In genomic region chr16:82043680-82044584, GRCh38 we compare ENCODE assay signal across 1 cellular context.
TF ChIP-seq lines count a peak whose summit lies in the region.

No MANE protein-coding gene starts in this region.

TF ChIP-seq in IMR-90, 13 proteins besides CTCF, POLR2A, EP300 and RAD21:
- TF ChIP-seq MAFK (IDR thresholded peaks at IDR 0.05; ENCODE audit: low read depth, low read length) = no peak
- TF ChIP-seq NFE2L2 (IDR thresholded peaks at IDR 0.05; ENCODE audit: low read depth, low read length) = no peak
- no peak for TF ChIP-seq CHD1 (IDR thresholded peaks at IDR 0.05; ENCODE audit: low read depth, low read length)
- no peak for TF ChIP-seq FOS (IDR thresholded peaks at IDR 0.05; ENCODE audit: low read depth, low read length)
- no peak for TF ChIP-seq MAZ (IDR thresholded peaks at IDR 0.05; ENCODE audit: borderline replicate concordance, low read depth, low read length)
- no peak for TF ChIP-seq CEBPB (IDR thresholded peaks at IDR 0.05; ENCODE audit: low read depth, low read length)
- no peak for TF ChIP-seq RFX5 (IDR thresholded peaks at IDR 0.05; ENCODE audit: low read depth, low read length)
- no peak for TF ChIP-seq MXI1 (IDR thresholded peaks at IDR 0.05; ENCODE audit: borderline replicate concordance, low read depth, low read length)
